In the genomic region with DNA sequence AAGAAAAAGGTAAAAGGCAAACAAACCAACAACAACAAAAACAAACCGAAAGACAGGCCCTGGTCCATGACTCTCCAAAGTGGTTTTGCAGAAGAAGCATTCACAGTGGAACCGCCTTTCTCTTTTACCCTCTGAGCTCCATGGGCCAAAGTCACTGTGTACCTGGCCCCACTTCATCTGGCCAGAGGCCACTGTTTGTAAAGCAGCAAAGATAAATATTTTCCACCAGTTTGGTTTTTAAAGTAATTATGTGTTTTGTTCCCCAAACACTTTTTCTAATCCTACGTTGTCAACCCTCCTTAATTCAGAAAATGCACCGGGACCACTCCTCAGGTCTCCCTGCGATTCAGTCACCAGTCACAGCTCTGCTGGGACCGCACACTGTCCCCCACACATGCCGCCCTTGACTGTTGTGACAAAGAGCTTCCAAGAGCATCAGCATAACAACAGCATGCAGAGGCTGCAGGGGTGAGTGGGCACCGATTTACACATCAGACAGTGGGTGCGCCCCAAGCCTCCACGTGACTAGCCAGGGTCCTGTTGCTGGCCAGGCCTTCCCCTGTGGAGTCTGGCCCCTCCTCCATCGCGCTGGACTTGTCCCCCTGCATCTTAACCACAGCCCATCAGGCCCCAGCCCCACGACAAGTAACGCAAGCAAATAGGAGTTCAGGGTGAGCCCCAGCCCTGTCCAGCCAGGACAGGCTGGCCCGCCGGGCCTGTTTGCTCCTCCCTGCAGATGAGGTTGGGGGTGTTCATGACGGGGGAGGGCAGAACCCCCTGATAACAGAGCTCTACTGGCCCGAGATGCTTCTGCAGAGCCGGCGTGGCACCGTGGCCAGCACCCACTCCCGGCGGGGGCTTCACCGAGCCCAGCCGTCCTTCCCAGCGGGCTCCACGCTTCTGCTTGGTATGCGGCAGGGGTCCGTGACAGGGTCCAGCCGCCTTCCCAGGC, we compare ENCODE assay signal across 17 cellular contexts.
DNase-seq lines count a peak whose midpoint lies in the region; ATAC-seq, FAIRE-seq and TF ChIP-seq lines count a peak whose summit lies in the region.
"Had no signal": no experiment of that assay in that cellular context is flagged by ENCODE, and none has a peak within 500 bp of the region (broad histone marks: within the 10 kb centered on the region; RNA-seq: fewer than 3 reads in every experiment).

No MANE protein-coding gene starts in this region.

- no peaks in the 10 kb centered on the region; the same call in 1 of the 2 replicates for H3K23me2 ChIP-seq in H1 (ENCODE audit: low read depth, low read length)

- no peak overlapping the region for H3K23ac ChIP-seq in H1 (ENCODE audit: insufficient read length)

- 35% methylated on average over 18 of the region's 30 CpGs; no CpG with 5 or more reads in 1 of the 2 experiments for WGBS in H1 (ENCODE audit: extremely low coverage in 1 of 2, insufficient coverage in 1 of 2, insufficient read length in 1 of 2, insufficient replicate concordance in 2 of 2, low coverage in 1 of 2, low lambda C conversion rate in 2 of 2, missing lambda C conversion rate in 1 of 2), 2 experiments
- WGBS in right lobe of liver (ENCODE audit: insufficient coverage, low coverage, low lambda C conversion rate, missing lambda C conversion rate), result 32% methylated on average over 9 of the region's 30 CpGs
- WGBS in transverse colon (ENCODE audit: low coverage in 1 of 2), 2 donors, result 75 to 79% methylated on average over 5 to 30 of the region's 30 CpGs

- H3K4me3 ChIP-seq in H1 (ENCODE audit: extremely low read depth in 1 of 4, insufficient read depth in 2 of 4, low read depth in 3 of 4, low read length in 4 of 4) (peak overlapping the region in 2 of 4 experiments; percentile 19 to 30; a peak in 4 of 8 replicates), right lobe of liver (no peak overlapping the region), transverse colon (no peak overlapping the region)
- no peak overlapping the region for H3K4me3 ChIP-seq in CD4-positive, alpha-beta memory T cell (ENCODE audit: low read length in 2 of 2)

- no peaks in the 10 kb centered on the region for H3K79me2 ChIP-seq in H1 (ENCODE audit: control insufficient read depth in 1 of 2, insufficient read depth in 2 of 2, low read length in 2 of 2)

- no peak overlapping the region for H3K9ac ChIP-seq in H1 (replicated peaks in 1 of 4; ENCODE audit: extremely low read depth in 1 of 4, low read depth in 3 of 4, low read length in 3 of 4)

- no peak overlapping the region for H3K56ac ChIP-seq in H1 (replicated peaks; ENCODE audit: insufficient read length, low read depth, low read length)

- peak overlapping the region; percentile 67; the same call in 1 of the 2 replicates for H2BK5ac ChIP-seq in H1 (ENCODE audit: low read depth, low read length)

- no peak for TF ChIP-seq RAD21 in H1 (IDR thresholded peaks at IDR 0.05 in 1 of 2, conservative IDR thresholded peaks at IDR 0.05 in 1 of 2; ENCODE audit: low read depth in 2 of 2, low read length in 2 of 2)

- H2BK12ac ChIP-seq in H1 (ENCODE audit: low read depth, low read length), result peak overlapping the region; percentile 64; the same call in 1 of the 2 replicates

- 0 out of 2 replicates have a peak overlapping the region, but pooled peaks have one; percentile 48 for H2BK20ac ChIP-seq in H1 (ENCODE audit: low read length)

- no peak overlapping the region for H3K14ac ChIP-seq in H1 (ENCODE audit: insufficient read length)

- POLR2A ChIA-PET in H1 (lab: Charles Lee; ENCODE audit: partially characterized antibody), result interaction anchor here (1.8 kb wide), 1 partner anchor 10 kb away, joined by 5 read pairs; no protein-coding TSS in a partner anchor
- POLR2A ChIA-PET in CD4-positive, alpha-beta memory T cell (lab: Charles Lee; ENCODE audit: partially characterized antibody), result no interaction called here

- H2AK5ac ChIP-seq in H1 (ENCODE audit: low read depth, low read length), result no peak overlapping the region

- intact Hi-C loops in right lobe of liver (cut with DNase I), result no loop called here
- intact Hi-C loops in transverse colon (cut with DNase I; ENCODE audit: low total_unique reads), result no loop called here
- intact Hi-C loops in CD4-positive, alpha-beta memory T cell (cut with micrococcal nuclease), result no loop called here

- no peaks in the 10 kb centered on the region; the same call in 1 of the 2 replicates for H3K79me1 ChIP-seq in H1 (ENCODE audit: low read depth, low read length)

- peaks cover 38 to 40% of the 10 kb centered on the region in 2 donors for H3K27me3 Mint-ChIP-seq in stimulated activated naive B cell treated with anti-CD40 and anti-IgM and Interleukin-4, amounts not matched to agents 10 μg/mL and 1 μg/mL and 100 μg/mL, for 72 hours
- peaks cover 13% of the 10 kb centered on the region for H3K27me3 Mint-ChIP-seq in HFFc6 (ENCODE audit: insufficient read depth)
- H3K27me3 Mint-ChIP-seq in CD4-positive, alpha-beta memory T cell, result peaks cover 17 to 20% of the 10 kb centered on the region in 2 donors

- no peak for TF ChIP-seq POLR2A in H1 (IDR thresholded peaks at IDR 0.05; ENCODE audit: control extremely low read depth in 1 of 2, low read depth in 2 of 2, low read length in 2 of 2)
- TF ChIP-seq POLR2A in right lobe of liver (IDR thresholded peaks at IDR 0.05), result no peak
- TF ChIP-seq POLR2A in transverse colon (IDR thresholded peaks at IDR 0.05), result no peak

- no peak overlapping the region for H2BK120ac ChIP-seq in H1 (replicated peaks; ENCODE audit: low read depth, low read length)

- H4K91ac ChIP-seq in H1 (replicated peaks; ENCODE audit: insufficient read length, low read length), result no peak overlapping the region

- H4K5ac ChIP-seq in H1 (ENCODE audit: insufficient read length, low read depth, low read length), result no peak overlapping the region

- DNase-seq in activated CD4-positive, CD25-positive, alpha-beta regulatory T cell treated with anti-CD3 and anti-CD28 coated beads, Interleukin-2, amount 50 U/mL, for 72 hours, result peak; percentile 14
- no peak for DNase-seq in activated CD4-positive, CD25-positive, alpha-beta regulatory T cell (lab: John Stamatoyannopoulos, UW)
- peak; percentile 19 to 62 for DNase-seq in H1 (ENCODE audit: low read depth in 1 of 2, low spot score in 2 of 2)
- DNase-seq in right lobe of liver, result peak; percentile 52 to 80 (median 75)
- peak; percentile 3 for DNase-seq in transverse colon
- DNase-seq in stimulated activated naive B cell treated with anti-CD40 and anti-IgM and Interleukin-4, amounts not matched to agents 10 μg/mL and 1 μg/mL and 100 μg/mL, for 72 hours, result no peak
- no peak for DNase-seq in HFFc6
- no peak for DNase-seq in CD4-positive, alpha-beta memory T cell
- DNase-seq: activated CD4-positive, alpha-beta T cell treated with anti-CD3 and anti-CD28 coated beads, Interleukin-2, amount 10 ng/mL, durations not matched to agents 7 days and 5 days; activated T-cell treated with anti-CD3 and anti-CD28 coated beads, Interleukin-2, amount 50 U/mL, for 1 hour; amniotic stem cell; DMS79 treated with DMSO at 0.1 percent for 48 hours; IMR-90; NCI-H2171; small intestine; stimulated activated naive CD4-positive, alpha-beta T cell treated with Interleukin-2 at 50 U/mL for 16 hours had no signal

- FAIRE-seq in H1 (lab: Jason Lieb, UNC), result no peak
- FAIRE-seq: colon, small intestine had no signal

- H3K4me1 ChIP-seq in H1 (replicated peaks in 1 of 4; ENCODE audit: control insufficient read depth in 3 of 4, insufficient read depth in 4 of 4, low read length in 3 of 4), result peaks cover 10 to 21% (median 15%) of the 10 kb centered on the region in 4 experiments
- H3K4me1 ChIP-seq in right lobe of liver, result peaks cover 0 to 23% (median 7%) of the 10 kb centered on the region in 4 donors
- H3K4me1 ChIP-seq in transverse colon, result peaks cover 0 to 9% (median 0%) of the 10 kb centered on the region in 4 donors
- no peaks in the 10 kb centered on the region for H3K4me1 ChIP-seq in CD4-positive, alpha-beta memory T cell (ENCODE audit: insufficient read depth, low read length)

- TF ChIP-seq CTCF in H1 (IDR thresholded peaks at IDR 0.05; ENCODE audit: control extremely low read depth in 1 of 3, insufficient read depth in 1 of 3, low read depth in 1 of 3, low read length in 3 of 3) (no peak), right lobe of liver (IDR thresholded peaks at IDR 0.05) (no peak), transverse colon (IDR thresholded peaks at IDR 0.05) (no peak), HFFc6 (IDR thresholded peaks at IDR 0.05) (no peak)

- peaks cover 0 to 3% of the 10 kb centered on the region in 2 experiments; a peak in 1 of 4 replicates for H3K9me3 ChIP-seq in H1 (ENCODE audit: insufficient read depth in 2 of 2, low read depth in 1 of 2, low read length in 1 of 2)
- H3K9me3 ChIP-seq in right lobe of liver, result no peaks in the 10 kb centered on the region
- no peaks in the 10 kb centered on the region for H3K9me3 ChIP-seq in transverse colon
- no peaks in the 10 kb centered on the region for H3K9me3 ChIP-seq in CD4-positive, alpha-beta memory T cell (ENCODE audit: control insufficient read depth in 1 of 2, low read length in 2 of 2)

- no peak overlapping the region for H4K8ac ChIP-seq in H1 (ENCODE audit: extremely low read depth, insufficient read depth, low read length)

- H2AFZ ChIP-seq in H1 (ENCODE audit: low read length), result no peak overlapping the region

- H3K36me3 ChIP-seq in H1 (ENCODE audit: control insufficient read depth in 2 of 4, insufficient read depth in 4 of 4, low read length in 3 of 4), result no peaks in the 10 kb centered on the region
- H3K36me3 ChIP-seq in right lobe of liver, result no peaks in the 10 kb centered on the region
- H3K36me3 ChIP-seq in transverse colon, result no peaks in the 10 kb centered on the region
- no peaks in the 10 kb centered on the region for H3K36me3 ChIP-seq in CD4-positive, alpha-beta memory T cell (ENCODE audit: insufficient read depth, low read length)

- H3K27me3 ChIP-seq in H1 (replicated peaks in 1 of 4; ENCODE audit: control insufficient read depth in 3 of 4, extremely low read depth in 1 of 4, insufficient read depth in 3 of 4, low read length in 3 of 4) (no peaks in the 10 kb centered on the region; a peak in 1 of 7 replicates), right lobe of liver (no peaks in the 10 kb centered on the region), transverse colon (no peaks in the 10 kb centered on the region)
- no peaks in the 10 kb centered on the region for H3K27me3 ChIP-seq in CD4-positive, alpha-beta memory T cell (ENCODE audit: insufficient read depth, low read length)

- no peak overlapping the region for H3K27ac Mint-ChIP-seq in stimulated activated naive B cell treated with anti-CD40 and anti-IgM and Interleukin-4, amounts not matched to agents 10 μg/mL and 1 μg/mL and 100 μg/mL, for 72 hours
- no peak overlapping the region for H3K27ac Mint-ChIP-seq in HFFc6
- no peak overlapping the region for H3K27ac Mint-ChIP-seq in CD4-positive, alpha-beta memory T cell
- H3K27ac Mint-ChIP-seq: activated CD4-positive, alpha-beta T cell treated with anti-CD3 and anti-CD28 coated beads, Interleukin-2, amount 10 ng/mL, durations not matched to agents 7 days and 5 days had no signal

- peaks cover 0 to under 1% of the 10 kb centered on the region in 2 donors for H3K36me3 Mint-ChIP-seq in stimulated activated naive B cell treated with anti-CD40 and anti-IgM and Interleukin-4, amounts not matched to agents 10 μg/mL and 1 μg/mL and 100 μg/mL, for 72 hours
- no peaks in the 10 kb centered on the region for H3K36me3 Mint-ChIP-seq in HFFc6 (ENCODE audit: low read depth)
- H3K36me3 Mint-ChIP-seq in CD4-positive, alpha-beta memory T cell, result no peaks in the 10 kb centered on the region

- no peaks in the 10 kb centered on the region for H4K20me1 ChIP-seq in H1 (replicated peaks in 1 of 2; ENCODE audit: control insufficient read depth in 1 of 2, insufficient read depth in 2 of 2, low read length in 2 of 2)

- CTCF ChIA-PET in H1 (lab: Charles Lee; ENCODE audit: partially characterized antibody), result interaction anchor here (0.6 to 3.0 kb wide), 8 partner anchors 8 to 167 kb away, joined by 3 to 12 read pairs (median 3); no protein-coding TSS in a partner anchor
- CTCF ChIA-PET in CD4-positive, alpha-beta memory T cell (lab: Charles Lee; ENCODE audit: partially characterized antibody), result no interaction called here

- ATAC-seq in right lobe of liver, result peak; percentile 82 to 90 (median 88)
- ATAC-seq in stimulated activated naive B cell treated with anti-CD40 and anti-IgM and Interleukin-4, amounts not matched to agents 10 μg/mL and 1 μg/mL and 100 μg/mL, for 72 hours (replicated peaks), result no peak

- peaks cover 4 to 5% of the 10 kb centered on the region in 2 donors for H3K9me3 Mint-ChIP-seq in stimulated activated naive B cell treated with anti-CD40 and anti-IgM and Interleukin-4, amounts not matched to agents 10 μg/mL and 1 μg/mL and 100 μg/mL, for 72 hours
- peaks cover 5% of the 10 kb centered on the region; the same call in 1 of the 2 replicates for H3K9me3 Mint-ChIP-seq in HFFc6
- peaks cover 0 to 6% (median 2%) of the 10 kb centered on the region in 8 donors for H3K9me3 Mint-ChIP-seq in CD4-positive, alpha-beta memory T cell
- H3K9me3 Mint-ChIP-seq: activated CD4-positive, alpha-beta T cell treated with anti-CD3 and anti-CD28 coated beads, Interleukin-2, amount 10 ng/mL, durations not matched to agents 7 days and 5 days had no signal

- peak overlapping the region; percentile 68 for H3K18ac ChIP-seq in H1 (ENCODE audit: extremely low read depth, low read length)

- H3K4me3 Mint-ChIP-seq in stimulated activated naive B cell treated with anti-CD40 and anti-IgM and Interleukin-4, amounts not matched to agents 10 μg/mL and 1 μg/mL and 100 μg/mL, for 72 hours, result no peak overlapping the region
- no peak overlapping the region for H3K4me3 Mint-ChIP-seq in HFFc6
- peak overlapping the region in 1 of 8 donors; percentile 42 for H3K4me3 Mint-ChIP-seq in CD4-positive, alpha-beta memory T cell
- H3K4me3 Mint-ChIP-seq: activated CD4-positive, alpha-beta T cell treated with anti-CD3 and anti-CD28 coated beads, Interleukin-2, amount 10 ng/mL, durations not matched to agents 7 days and 5 days had no signal

- TF ChIP-seq EP300 in H1 (IDR thresholded peaks at IDR 0.05; ENCODE audit: borderline replicate concordance in 1 of 2, low read depth in 2 of 2, low read length in 2 of 2) (no peak), transverse colon (IDR thresholded peaks at IDR 0.05; ENCODE audit: low read depth) (no peak)

- H3K4me2 ChIP-seq in H1 (ENCODE audit: insufficient read depth in 1 of 2, low read depth in 2 of 2, low read length in 2 of 2), result peak overlapping the region; percentile 48 to 55

- H3K4ac ChIP-seq in H1 (replicated peaks; ENCODE audit: insufficient read length, low read depth, low read length), result no peak overlapping the region

- no peaks in the 10 kb centered on the region for H3K4me1 Mint-ChIP-seq in stimulated activated naive B cell treated with anti-CD40 and anti-IgM and Interleukin-4, amounts not matched to agents 10 μg/mL and 1 μg/mL and 100 μg/mL, for 72 hours
- H3K4me1 Mint-ChIP-seq in HFFc6 (ENCODE audit: low read depth), result no peaks in the 10 kb centered on the region
- no peaks in the 10 kb centered on the region for H3K4me1 Mint-ChIP-seq in CD4-positive, alpha-beta memory T cell
- H3K4me1 Mint-ChIP-seq: activated CD4-positive, alpha-beta T cell treated with anti-CD3 and anti-CD28 coated beads, Interleukin-2, amount 10 ng/mL, durations not matched to agents 7 days and 5 days had no signal

- in situ Hi-C loops in transverse colon (cut with MboI; ENCODE audit: low pct_ligation_motif_present in 1 of 4, low pct_unique_long_range_greater_than_20kb in 1 of 4, low sequenced_read_pairs in 3 of 4), result no loop called here

- H3K27ac ChIP-seq in H1 (ENCODE audit: low read depth, low read length) (no peak overlapping the region), right lobe of liver (peak overlapping the region in 2 of 3 donors; percentile 3 to 77), transverse colon (no peak overlapping the region)
- H3K27ac ChIP-seq in CD4-positive, alpha-beta memory T cell (ENCODE audit: low read depth, low read length), result no peak overlapping the region

- no peak overlapping the region for H2BK15ac ChIP-seq in H1 (ENCODE audit: low read length)

Comparison
In these comparisons a context has a peak if more than half of its experiments do, and no peak if none do; other contexts are left out.
1. DNase-seq: peak in activated CD4-positive, CD25-positive, alpha-beta regulatory T cell treated with anti-CD3 and anti-CD28 coated beads, Interleukin-2, amount 50 U/mL, for 72 hours (single experiment), H1 (2 of 2), right lobe of liver (3 of 3) and transverse colon (single experiment); none in activated CD4-positive, CD25-positive, alpha-beta regulatory T cell (0 of 4), stimulated activated naive B cell treated with anti-CD40 and anti-IgM and Interleukin-4, amounts not matched to agents 10 μg/mL and 1 μg/mL and 100 μg/mL, for 72 hours (single experiment), HFFc6 (single experiment) and CD4-positive, alpha-beta memory T cell (0 of 5).
2. H3K27ac ChIP-seq: peak in right lobe of liver (2 of 3); none in H1 (single experiment), transverse colon (0 of 4) and CD4-positive, alpha-beta memory T cell (single experiment).
3. ATAC-seq: peak in right lobe of liver (4 of 4); none in stimulated activated naive B cell treated with anti-CD40 and anti-IgM and Interleukin-4, amounts not matched to agents 10 μg/mL and 1 μg/mL and 100 μg/mL, for 72 hours (0 of 2).